Comparison of ENCODE assay signal across 8 cellular contexts in genomic region chr18:56709463-56709862, GRCh38. TPM values are rescaled to one million over a fixed set of nuclear protein-coding genes. Genes with fewer than 3 reads are reported as not detected.
DNase-seq lines count a peak whose midpoint lies in the region; ATAC-seq, FAIRE-seq and TF ChIP-seq lines count a peak whose summit lies in the region.

No MANE protein-coding gene starts in this region.

- no peaks in the 10 kb centered on the region for H3K4me1 ChIP-seq in psoas muscle

- H3K4me3 ChIP-seq in choroid plexus epithelial cell (ENCODE audit: low read depth, low read length): no peak overlapping the region
- H3K4me3 ChIP-seq in psoas muscle: no peak overlapping the region

- no peaks in the 10 kb centered on the region for H3K36me3 ChIP-seq in psoas muscle (ENCODE audit: insufficient read depth in 1 of 2, low read depth in 1 of 2)

- ATAC-seq in activated CD4-positive, alpha-beta T cell treated with anti-CD3 and anti-CD28 coated beads for 36 hours: peak; percentile 100
- peak; percentile 97 for ATAC-seq in GM19468 (IDR thresholded peaks at IDR 0.05; ENCODE audit: extremely low read depth, unreplicated experiment)
- peak; percentile 100 for ATAC-seq in HG03442 (IDR thresholded peaks at IDR 0.05; ENCODE audit: unreplicated experiment)
- ATAC-seq in psoas muscle: peak; percentile 59 to 90 (median 76)

- peaks cover 11% of the 10 kb centered on the region for H3K4me1 Mint-ChIP-seq in activated CD4-positive, alpha-beta T cell treated with anti-CD3 and anti-CD28 coated beads for 36 hours

- no peaks in the 10 kb centered on the region for H3K27me3 Mint-ChIP-seq in activated CD4-positive, alpha-beta T cell treated with anti-CD3 and anti-CD28 coated beads for 36 hours

- no peak overlapping the region for H3K27ac ChIP-seq in psoas muscle

- POLR2A ChIA-PET in activated CD4-positive, alpha-beta T cell treated with anti-CD3 and anti-CD28 coated beads for 36 hours (lab: Charles Lee): interaction anchor here (0.7 to 0.8 kb wide), 2 partner anchors 37 to 57 kb away, joined by 3 read pairs; no protein-coding TSS in a partner anchor

- H3K9me3 Mint-ChIP-seq in activated CD4-positive, alpha-beta T cell treated with anti-CD3 and anti-CD28 coated beads for 36 hours (ENCODE audit: low read depth): no peaks in the 10 kb centered on the region

- DNase-seq in activated CD4-positive, alpha-beta T cell treated with anti-CD3 and anti-CD28 coated beads for 36 hours: peak; percentile 32
- DNase-seq in activated CD4-positive, alpha-beta T cell treated with anti-CD3 and anti-CD28 coated beads, Interleukin-2, amount 50 U/mL, for 1 hour: no peak
- DNase-seq in RCC 7860 (ENCODE audit: low spot score) (peak; percentile 68), choroid plexus epithelial cell (ENCODE audit: low read depth) (peak; percentile 92), psoas muscle (no peak)
- no peak for DNase-seq in activated effector memory CD4-positive, alpha-beta T cell treated with anti-CD3 and anti-CD28 coated beads, Interleukin-2, amount 50 U/mL, for 16 hours

- intact Hi-C loops in activated CD4-positive, alpha-beta T cell treated with anti-CD3 and anti-CD28 coated beads for 36 hours (cut with DNase I, micrococcal nuclease): loop anchor here in 1 of 2 experiments (1.0 kb wide), 3 partner anchors 58 to 177 kb away; partner anchors contain the start of genes TXNL1 and WDR7
- intact Hi-C loops in psoas muscle (cut with DNase I): no loop called here

- TF ChIP-seq CTCF in choroid plexus epithelial cell (conservative IDR thresholded peaks at IDR 0.05; ENCODE audit: low read depth, low read length): peak; percentile 40
- no peak for TF ChIP-seq CTCF in psoas muscle (IDR thresholded peaks at IDR 0.05)

- FAIRE-seq in RCC 7860 (lab: Jason Lieb, UNC): peak; percentile 89

- no peaks in the 10 kb centered on the region for H3K27me3 ChIP-seq in psoas muscle (ENCODE audit: insufficient read depth in 3 of 3, low read length in 2 of 3)

- H3K9me3 ChIP-seq in psoas muscle: no peaks in the 10 kb centered on the region

- H3K36me3 Mint-ChIP-seq in activated CD4-positive, alpha-beta T cell treated with anti-CD3 and anti-CD28 coated beads for 36 hours (ENCODE audit: low read depth): peaks cover 4% of the 10 kb centered on the region

- H3K4me3 Mint-ChIP-seq in activated CD4-positive, alpha-beta T cell treated with anti-CD3 and anti-CD28 coated beads for 36 hours: no peak overlapping the region

- H3K27ac Mint-ChIP-seq in activated CD4-positive, alpha-beta T cell treated with anti-CD3 and anti-CD28 coated beads for 36 hours: no peak overlapping the region

- CTCF ChIA-PET in activated CD4-positive, alpha-beta T cell treated with anti-CD3 and anti-CD28 coated beads for 36 hours (lab: Charles Lee): interaction anchor here (0.6 to 1.7 kb wide), 11 partner anchors 9 to 212 kb away, joined by 3 to 10 read pairs (median 4); no protein-coding TSS in a partner anchor

- WGBS in psoas muscle, 3 donors: 64 to 73% (median 65%) methylated on average over 2 of the region's 2 CpGs

RNA-seq across cellular contexts. Expression of gene WDR7, which starts 58.3 kb away (rescaled TPM):
- total RNA-seq in activated CD4-positive, alpha-beta T cell treated with anti-CD3 and anti-CD28 coated beads for 36 hours: 10 to 100 TPM; 21.5 to 23.1 TPM
- total RNA-seq in psoas muscle: 10 to 100 TPM; 15.5 to 24.4 (median 21.6) TPM
- polyA plus RNA-seq in psoas muscle: 10 to 100 TPM in 1 of 3 donors, 1 to 10 TPM in 2; 2.6 to 14.5 (median 4.7) TPM

Comparison
In these comparisons a context has a peak if more than half of its experiments do, and no peak if none do; other contexts are left out.
1. DNase-seq: peak in activated CD4-positive, alpha-beta T cell treated with anti-CD3 and anti-CD28 coated beads for 36 hours (single experiment), RCC 7860 (single experiment) and choroid plexus epithelial cell (single experiment); none in activated CD4-positive, alpha-beta T cell treated with anti-CD3 and anti-CD28 coated beads, Interleukin-2, amount 50 U/mL, for 1 hour (single experiment), psoas muscle (0 of 2) and activated effector memory CD4-positive, alpha-beta T cell treated with anti-CD3 and anti-CD28 coated beads, Interleukin-2, amount 50 U/mL, for 16 hours (single experiment).
2. Peak in every context shown above with its lines, with median percentiles within 50 percentile points of each other: ATAC-seq.